ENCODE assay signal across 1 cellular context in genomic region chr9:19102181-19102630, GRCh38.
TF ChIP-seq lines count a peak whose summit lies in the region.

No MANE protein-coding gene starts in this region.

TF ChIP-seq in HCT116, 20 proteins besides CTCF, POLR2A, EP300 and RAD21 (continued from another document):
- TF ChIP-seq ZFX (IDR thresholded peaks at IDR 0.05) (no peak), CBX3 (IDR thresholded peaks at IDR 0.05; ENCODE audit: low read depth) (no peak), YY1 (IDR thresholded peaks at IDR 0.05; ENCODE audit: extremely low read depth, insufficient replicate concordance, low read depth, low read length) (no peak), EZH2 (IDR thresholded peaks at IDR 0.05) (no peak), ZNF274 (IDR thresholded peaks at IDR 0.05; ENCODE audit: low read depth, low read length) (no peak), SP1 (IDR thresholded peaks at IDR 0.05; ENCODE audit: low read depth) (no peak), ZBTB33 (IDR thresholded peaks at IDR 0.05; ENCODE audit: extremely low read depth, insufficient replicate concordance, low read length) (no peak), JUND (IDR thresholded peaks at IDR 0.05) (no peak), ELF1 (IDR thresholded peaks at IDR 0.05; ENCODE audit: borderline replicate concordance, low read depth) (no peak), FOSL1 (IDR thresholded peaks at IDR 0.05; ENCODE audit: low read depth) (no peak)
- TF ChIP-seq, protein P1, sequence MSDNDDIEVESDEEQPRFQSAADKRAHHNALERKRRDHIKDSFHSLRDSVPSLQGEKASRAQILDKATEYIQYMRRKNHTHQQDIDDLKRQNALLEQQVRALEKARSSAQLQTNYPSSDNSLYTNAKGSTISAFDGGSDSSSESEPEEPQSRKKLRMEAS (IDR thresholded peaks at IDR 0.05), result no peak
